ENCODE assay signal across 30 cellular contexts in genomic region chrX:92260102-92260501, GRCh38.
"Had no signal": no experiment of that assay in that cellular context is flagged by ENCODE, and none has a peak within 500 bp of the region (broad histone marks: within the 10 kb centered on the region; RNA-seq: fewer than 3 reads in every experiment).

No MANE protein-coding gene starts in this region.

- H3K36me3 Mint-ChIP-seq: activated naive CD8-positive, alpha-beta T cell treated with anti-CD3 and anti-CD28 coated beads for 36 hours; memory B cell had no signal

- H3K27me3 ChIP-seq: esophagus muscularis mucosa, pancreas, right atrium auricular region, spleen, testis, vagina had no signal

- DNase-seq: activated CD4-positive, alpha-beta T cell treated with anti-CD3 and anti-CD28 coated beads for 1 hour; activated CD4-positive, alpha-beta T cell treated with anti-CD3 and anti-CD28 coated beads, Interleukin-2, amount 50 U/mL, for 4 hours; activated CD8-positive, alpha-beta memory T cell treated with anti-CD3 and anti-CD28 coated beads for 24 hours; activated CD8-positive, alpha-beta memory T cell treated with anti-CD3 and anti-CD28 coated beads, Interleukin-2, amount 50 U/mL, for 4 hours; activated naive CD4-positive, alpha-beta T cell; activated naive CD8-positive, alpha-beta T cell treated with anti-CD3 and anti-CD28 coated beads for 36 hours; activated T-cell treated with anti-CD3 and anti-CD28 coated beads, Interleukin-2, amount 50 U/mL, for 24 hours; dorsolateral prefrontal cortex; effector memory CD8-positive, alpha-beta T cell; hippocampal formation; left colon; pancreas; psoas muscle; spleen; stimulated activated CD4-positive, alpha-beta T cell treated with anti-CD3 and anti-CD28 coated beads, Interleukin-4, amount 100 ng/mL, for 1 hour; stimulated activated naive CD4-positive, alpha-beta T cell; testis; trophoblast cell; WERI-Rb-1 had no signal

- H3K9me3 ChIP-seq: pancreas, psoas muscle, testis had no signal

- H3K4me3 ChIP-seq: breast epithelium, dorsolateral prefrontal cortex, esophagus muscularis mucosa, pancreas, psoas muscle, right atrium auricular region, spleen, testis, vagina had no signal

- H3K27ac ChIP-seq: breast epithelium, dorsolateral prefrontal cortex, esophagus muscularis mucosa, pancreas, psoas muscle, right atrium auricular region, spleen, testis, vagina, WERI-Rb-1 had no signal

- H3K4me1 ChIP-seq: breast epithelium, esophagus muscularis mucosa, pancreas, psoas muscle, right atrium auricular region, spleen, testis, vagina had no signal

- H3K27me3 Mint-ChIP-seq: activated naive CD8-positive, alpha-beta T cell treated with anti-CD3 and anti-CD28 coated beads for 36 hours; activated T-cell treated with anti-CD3 and anti-CD28 coated beads, Interleukin-2, amount 50 U/mL, for 24 hours; activated T-helper 17 cell treated with anti-CD3 and anti-CD28 coated beads, Interleukin-2, amount 50 U/mL, for 72 hours; central memory CD8-positive, alpha-beta T cell; effector memory CD8-positive, alpha-beta T cell; memory B cell had no signal

- FAIRE-seq: colon, frontal cortex, keratinocyte, pancreas had no signal

- H3K27ac Mint-ChIP-seq: activated naive CD8-positive, alpha-beta T cell treated with anti-CD3 and anti-CD28 coated beads for 36 hours; activated T-cell treated with anti-CD3 and anti-CD28 coated beads, Interleukin-2, amount 50 U/mL, for 24 hours; activated T-helper 17 cell treated with anti-CD3 and anti-CD28 coated beads, Interleukin-2, amount 50 U/mL, for 72 hours; effector memory CD8-positive, alpha-beta T cell; memory B cell; nephron had no signal

- H3K4me1 Mint-ChIP-seq: activated naive CD8-positive, alpha-beta T cell treated with anti-CD3 and anti-CD28 coated beads for 36 hours; activated T-helper 17 cell treated with anti-CD3 and anti-CD28 coated beads, Interleukin-2, amount 50 U/mL, for 72 hours; central memory CD8-positive, alpha-beta T cell; memory B cell; nephron had no signal

- ATAC-seq: activated T-helper 17 cell treated with anti-CD3 and anti-CD28 coated beads, Interleukin-2, amount 50 U/mL, for 72 hours; effector memory CD8-positive, alpha-beta T cell; left colon; pancreas; psoas muscle had no signal

- H3K4me3 Mint-ChIP-seq: activated naive CD8-positive, alpha-beta T cell treated with anti-CD3 and anti-CD28 coated beads for 36 hours; activated T-cell treated with anti-CD3 and anti-CD28 coated beads, Interleukin-2, amount 50 U/mL, for 24 hours; activated T-helper 17 cell treated with anti-CD3 and anti-CD28 coated beads, Interleukin-2, amount 50 U/mL, for 72 hours; central memory CD8-positive, alpha-beta T cell; effector memory CD8-positive, alpha-beta T cell; memory B cell; nephron had no signal

- H3K36me3 ChIP-seq: breast epithelium, esophagus muscularis mucosa, pancreas, right atrium auricular region, spleen, vagina, WERI-Rb-1 had no signal
